26 cellular contexts compared by ENCODE assay signal in genomic region chr11:126739499-126740145, GRCh38.
A peak's percentile ranks its signal among the peaks of the same experiment; 100 is the strongest.
DNase-seq lines count a peak whose midpoint lies in the region; ATAC-seq and TF ChIP-seq lines count a peak whose summit lies in the region.
"Had no signal": no experiment of that assay in that cellular context is flagged by ENCODE, and none has a peak within 500 bp of the region (broad histone marks: within the 10 kb centered on the region; RNA-seq: fewer than 3 reads in every experiment).

No MANE protein-coding gene starts in this region.

- H3K27me3 Mint-ChIP-seq in T-helper 2 cell treated with Interferon-gamma antibody and Interleukin-4, amounts not matched to agents 5 μg/mL and 100 μg/mL, for 36 hours (ENCODE audit: low read depth): no peaks in the 10 kb centered on the region
- H3K27me3 Mint-ChIP-seq: activated naive CD8-positive, alpha-beta T cell treated with anti-CD3 and anti-CD28 coated beads for 36 hours had no signal

- ATAC-seq in GM21515 (IDR thresholded peaks at IDR 0.05; ENCODE audit: unreplicated experiment): no peak
- ATAC-seq: heart right ventricle had no signal

- no peaks in the 10 kb centered on the region for H3K36me3 Mint-ChIP-seq in T-helper 2 cell treated with Interferon-gamma antibody and Interleukin-4, amounts not matched to agents 5 μg/mL and 100 μg/mL, for 36 hours (ENCODE audit: low read depth)
- H3K36me3 Mint-ChIP-seq: activated naive CD8-positive, alpha-beta T cell treated with anti-CD3 and anti-CD28 coated beads for 36 hours; CD14-positive monocyte had no signal

- H3K4me1 ChIP-seq in adipocyte (ENCODE audit: control insufficient read depth, insufficient read depth, low read length): peaks cover 8% of the 10 kb centered on the region
- H3K4me1 ChIP-seq: heart right ventricle, sigmoid colon, SJSA1, tibial artery, vagina had no signal

- no peaks in the 10 kb centered on the region for H3K36me3 ChIP-seq in adipocyte (ENCODE audit: control insufficient read depth, insufficient read depth, low read length, severe bottlenecking)
- H3K36me3 ChIP-seq: heart right ventricle, sigmoid colon, SJSA1, tibial artery, vagina had no signal

- H3K27me3 ChIP-seq in adipocyte (replicated peaks; ENCODE audit: control insufficient read depth, insufficient read depth, low read length): peaks cover 16% of the 10 kb centered on the region
- H3K27me3 ChIP-seq: sigmoid colon, SJSA1, tibial artery, vagina had no signal

- H3K4me3 ChIP-seq in adipocyte (ENCODE audit: low read length) (no peak overlapping the region), fibroblast of villous mesenchyme (ENCODE audit: low read depth, low read length) (no peak overlapping the region)
- H3K4me3 ChIP-seq: coronary artery, heart right ventricle, sigmoid colon, SJSA1, tibial artery, vagina had no signal

- H3K27ac Mint-ChIP-seq in T-helper 2 cell treated with Interferon-gamma antibody and Interleukin-4, amounts not matched to agents 5 μg/mL and 100 μg/mL, for 36 hours: no peak overlapping the region
- H3K27ac Mint-ChIP-seq: activated naive CD8-positive, alpha-beta T cell treated with anti-CD3 and anti-CD28 coated beads for 36 hours; progenitor cell of endocrine pancreas had no signal

- no peak overlapping the region for H3K4me3 Mint-ChIP-seq in T-helper 2 cell treated with Interferon-gamma antibody and Interleukin-4, amounts not matched to agents 5 μg/mL and 100 μg/mL, for 36 hours
- H3K4me3 Mint-ChIP-seq: activated naive CD8-positive, alpha-beta T cell treated with anti-CD3 and anti-CD28 coated beads for 36 hours; CD14-positive monocyte had no signal

- DNase-seq in GM04503 (ENCODE audit: low read depth): peak; percentile 37
- peak; percentile 49 for DNase-seq in adipocyte (ENCODE audit: low read depth)
- peak; percentile 28 for DNase-seq in fibroblast of villous mesenchyme (ENCODE audit: low read depth)
- no peak for DNase-seq in activated effector memory CD4-positive, alpha-beta T cell treated with Interleukin-2 at 50 U/mL for 16 hours
- no peak for DNase-seq in T-helper 2 cell treated with Interferon-gamma antibody and Interleukin-4, amounts not matched to agents 5 μg/mL and 100 μg/mL, for 36 hours (ENCODE audit: low spot score)
- no peak for DNase-seq in SHP77 (lab: John Stamatoyannopoulos, UW)
- DNase-seq: activated CD4-positive, alpha-beta T cell treated with anti-CD3 and anti-CD28 coated beads, Interleukin-2, amount 50 U/mL, for 1 hour; activated CD4-positive, CD25-positive, alpha-beta regulatory T cell; activated effector memory CD4-positive, alpha-beta T cell treated with anti-CD3 and anti-CD28 coated beads, Interleukin-2, amount 50 U/mL, for 16 hours; activated naive CD8-positive, alpha-beta T cell treated with anti-CD3 and anti-CD28 coated beads for 36 hours; activated T-cell treated with anti-CD3 and anti-CD28 coated beads, Interleukin-2, amount 50 U/mL, for 1 hour; effector CD8-positive, alpha-beta T cell; foreskin melanocyte; heart right ventricle; NCI-H1092; NCI-H1694 treated with DMSO at 0.1 percent for 48 hours; sigmoid colon; stimulated activated CD4-positive, alpha-beta T cell treated with anti-CD3 and anti-CD28 coated beads, Interleukin-4, amount 100 ng/mL, for 1 hour; T-helper 1 cell; tibial artery had no signal

- no peaks in the 10 kb centered on the region for H3K9me3 ChIP-seq in adipocyte (ENCODE audit: control insufficient read depth, low read length)
- H3K9me3 ChIP-seq: heart right ventricle, sigmoid colon, SJSA1, tibial artery, vagina had no signal

- no peaks in the 10 kb centered on the region for H3K4me1 Mint-ChIP-seq in T-helper 2 cell treated with Interferon-gamma antibody and Interleukin-4, amounts not matched to agents 5 μg/mL and 100 μg/mL, for 36 hours (ENCODE audit: low read depth)
- H3K4me1 Mint-ChIP-seq: activated naive CD8-positive, alpha-beta T cell treated with anti-CD3 and anti-CD28 coated beads for 36 hours had no signal

- no peak overlapping the region for H3K9ac ChIP-seq in adipocyte (ENCODE audit: low read length)

- H3K9me3 Mint-ChIP-seq in T-helper 2 cell treated with Interferon-gamma antibody and Interleukin-4, amounts not matched to agents 5 μg/mL and 100 μg/mL, for 36 hours: no peaks in the 10 kb centered on the region
- H3K9me3 Mint-ChIP-seq: activated naive CD8-positive, alpha-beta T cell treated with anti-CD3 and anti-CD28 coated beads for 36 hours; CD14-positive monocyte had no signal

- TF ChIP-seq CTCF in fibroblast of villous mesenchyme (IDR thresholded peaks at IDR 0.05; ENCODE audit: insufficient read depth, low read depth, low read length): no peak

Comparison
In these comparisons a context has a peak if more than half of its experiments do, and no peak if none do; other contexts are left out.
1. DNase-seq: peak in GM04503 (single experiment), adipocyte (single experiment) and fibroblast of villous mesenchyme (single experiment); none in activated effector memory CD4-positive, alpha-beta T cell treated with Interleukin-2 at 50 U/mL for 16 hours (single experiment), T-helper 2 cell treated with Interferon-gamma antibody and Interleukin-4, amounts not matched to agents 5 μg/mL and 100 μg/mL, for 36 hours (single experiment) and SHP77 (0 of 2).